ENCODE assay signal across 1 cellular context in genomic region chr7:99762680-99763327, GRCh38.
TF ChIP-seq lines count a peak whose summit lies in the region.

No MANE protein-coding gene starts in this region.

TF ChIP-seq in HepG2, 621 proteins besides CTCF, POLR2A, EP300 and RAD21 (continued from another document):
- no peak for TF ChIP-seq TFDP1 (CRISPR knock-in tag; IDR thresholded peaks at IDR 0.05; ENCODE audit: borderline replicate concordance)
- TF ChIP-seq ADNP (CRISPR knock-in tag; IDR thresholded peaks at IDR 0.05) = no peak
- no peak for TF ChIP-seq ZFP90 (CRISPR knock-in tag; IDR thresholded peaks at IDR 0.05; ENCODE audit: borderline replicate concordance)
- no peak for TF ChIP-seq ARNT2 (CRISPR knock-in tag; IDR thresholded peaks at IDR 0.05; ENCODE audit: low read depth)
- no peak for TF ChIP-seq THAP9 (CRISPR knock-in tag; IDR thresholded peaks at IDR 0.05; ENCODE audit: borderline replicate concordance)
- no peak for TF ChIP-seq KLF12 (CRISPR knock-in tag; IDR thresholded peaks at IDR 0.05; ENCODE audit: borderline replicate concordance)
- TF ChIP-seq ZNF407 (CRISPR knock-in tag; IDR thresholded peaks at IDR 0.05; ENCODE audit: not compliant biosample characterization) = no peak
- TF ChIP-seq FOXJ3 (CRISPR knock-in tag; IDR thresholded peaks at IDR 0.05; ENCODE audit: borderline replicate concordance) = no peak
- TF ChIP-seq ZNF160 (CRISPR knock-in tag; IDR thresholded peaks at IDR 0.05) = no peak
- no peak for TF ChIP-seq ZMYM4 (CRISPR knock-in tag; IDR thresholded peaks at IDR 0.05)
